Comparison of ENCODE assay signal across 17 cellular contexts in genomic region chr13:102688306-102688973, GRCh38. TPM values are rescaled to one million over a fixed set of nuclear protein-coding genes. Genes with fewer than 3 reads are reported as not detected.
DNase-seq lines count a peak whose midpoint lies in the region; TF ChIP-seq lines count a peak whose summit lies in the region.
"Had no signal": no experiment of that assay in that cellular context is flagged by ENCODE, and none has a peak within 500 bp of the region (broad histone marks: within the 10 kb centered on the region; RNA-seq: fewer than 3 reads in every experiment).

No MANE protein-coding gene starts in this region.

- H3F3A ChIP-seq in neural progenitor cell (ENCODE audit: low read depth): peaks cover 22% of the 10 kb centered on the region

- DNase-seq in NCI-H82 (lab: John Stamatoyannopoulos, UW): peak; percentile 34
- no peak for DNase-seq in NCI-H82 treated with DMSO at 0.1 percent for 48 hours (lab: John Stamatoyannopoulos, UW; ENCODE audit: unreplicated experiment)
- peak; percentile 45 to 48 for DNase-seq in SJCRH30
- DNase-seq in glutamatergic neuron: no peak
- DNase-seq in neural progenitor cell (ENCODE audit: low spot score): peak; percentile 23
- no peak for DNase-seq in NCI-H1417 treated with DMSO at 0.1 percent for 48 hours (lab: John Stamatoyannopoulos, UW)
- no peak for DNase-seq in NCI-H748 treated with DMSO at 0.1 percent for 48 hours (lab: John Stamatoyannopoulos, UW)
- no peak for DNase-seq in SIG-M5 (lab: John Stamatoyannopoulos, UW)
- DNase-seq: MG63, NCI-H1092, NCI-H1694 treated with DMSO at 0.1 percent for 48 hours, NCI-H2107, NCI-H345, NCI-H774, PC-9 had no signal

- no peaks in the 10 kb centered on the region for H4K20me1 ChIP-seq in neural progenitor cell (ENCODE audit: low read depth)
- H4K20me1 ChIP-seq: BLaER1 treated with 17β-estradiol and CSF1 and Interleukin-3, amounts not matched to agents 10 nM and 100 nM had no signal

- H3K79me2 ChIP-seq in neural progenitor cell (ENCODE audit: low read depth): no peaks in the 10 kb centered on the region

- H3K4me3 ChIP-seq in SJCRH30: no peak overlapping the region
- no peak overlapping the region for H3K4me3 ChIP-seq in neural progenitor cell
- H3K4me3 ChIP-seq: BLaER1 treated with 17β-estradiol and CSF1 and Interleukin-3, amounts not matched to agents 10 nM and 100 nM; MG63; PC-9 had no signal

- TF ChIP-seq CTCF in glutamatergic neuron (IDR thresholded peaks at IDR 0.05; ENCODE audit: partially characterized antibody, unreplicated experiment) (no peak), neural progenitor cell (IDR thresholded peaks at IDR 0.05) (no peak)

- no peak overlapping the region for H3K27ac ChIP-seq in SJCRH30
- no peak overlapping the region for H3K27ac ChIP-seq in neural progenitor cell
- H3K27ac ChIP-seq: BLaER1 treated with 17β-estradiol and CSF1 and Interleukin-3, amounts not matched to agents 10 nM and 100 nM; PC-9 had no signal

- H3K9ac ChIP-seq in neural progenitor cell: no peak overlapping the region
- H3K9ac ChIP-seq: BLaER1 treated with 17β-estradiol and CSF1 and Interleukin-3, amounts not matched to agents 10 nM and 100 nM had no signal

- H3K27me3 ChIP-seq in SJCRH30: no peaks in the 10 kb centered on the region
- no peaks in the 10 kb centered on the region for H3K27me3 ChIP-seq in neural progenitor cell
- H3K27me3 ChIP-seq: BLaER1 treated with 17β-estradiol and CSF1 and Interleukin-3, amounts not matched to agents 10 nM and 100 nM; MG63 had no signal

- H3K9me3 Mint-ChIP-seq in glutamatergic neuron (ENCODE audit: unreplicated experiment) (no peaks in the 10 kb centered on the region), neural progenitor cell (no peaks in the 10 kb centered on the region)

- H3K4me3 Mint-ChIP-seq in glutamatergic neuron (ENCODE audit: unreplicated experiment): no peak overlapping the region
- no peak overlapping the region for H3K4me3 Mint-ChIP-seq in neural progenitor cell

- peaks cover 7% of the 10 kb centered on the region for H3K4me1 Mint-ChIP-seq in glutamatergic neuron (ENCODE audit: low read depth, unreplicated experiment)
- peaks cover 13% of the 10 kb centered on the region for H3K4me1 Mint-ChIP-seq in neural progenitor cell

- no peak overlapping the region for H2AFZ ChIP-seq in neural progenitor cell (replicated peaks)
- H2AFZ ChIP-seq: PC-9 had no signal

- no peak overlapping the region for H3K4me2 ChIP-seq in neural progenitor cell
- H3K4me2 ChIP-seq: PC-9 had no signal

- H3K9me3 ChIP-seq in SJCRH30 (replicated peaks) (no peaks in the 10 kb centered on the region), neural progenitor cell (ENCODE audit: low read depth) (no peaks in the 10 kb centered on the region)
- H3K9me3 ChIP-seq: BLaER1 treated with 17β-estradiol and CSF1 and Interleukin-3, amounts not matched to agents 10 nM and 100 nM; MG63 had no signal

- H3K27ac Mint-ChIP-seq in glutamatergic neuron (ENCODE audit: unreplicated experiment) (peak overlapping the region; percentile 46), neural progenitor cell (peak overlapping the region; percentile 7)

- H3K4me1 ChIP-seq in SJCRH30: peaks cover under 1% of the 10 kb centered on the region; the same call in 1 of the 2 replicates
- H3K4me1 ChIP-seq in neural progenitor cell: peaks cover 43% of the 10 kb centered on the region

- peaks cover 2% of the 10 kb centered on the region for H3K27me3 Mint-ChIP-seq in glutamatergic neuron (ENCODE audit: unreplicated experiment)
- H3K27me3 Mint-ChIP-seq in neural progenitor cell (ENCODE audit: insufficient read depth, low read depth): no peaks in the 10 kb centered on the region

- H3K36me3 ChIP-seq in SJCRH30: no peaks in the 10 kb centered on the region
- H3K36me3 ChIP-seq in neural progenitor cell: no peaks in the 10 kb centered on the region
- H3K36me3 ChIP-seq: BLaER1 treated with 17β-estradiol and CSF1 and Interleukin-3, amounts not matched to agents 10 nM and 100 nM; MG63 had no signal

- H3K36me3 Mint-ChIP-seq in glutamatergic neuron (ENCODE audit: unreplicated experiment): no peaks in the 10 kb centered on the region
- H3K36me3 Mint-ChIP-seq in neural progenitor cell: no peaks in the 10 kb centered on the region

RNA-seq across cellular contexts. Expression of gene METTL21C, which starts 6.4 kb away (rescaled TPM):
- total RNA-seq in SJCRH30 (2014; rRNA removed; shearing (Covaris generic)): not detected in 2 replicates
- total RNA-seq in glutamatergic neuron (ENCODE audit: unreplicated experiment) (not detected), neural progenitor cell (ENCODE audit: low replicate concordance) (not detected in 2 replicates)
- total RNA-seq: Daoy, PC-9 had no signal

Comparison
In these comparisons a context has a peak if more than half of its experiments do, and no peak if none do; other contexts are left out.
1. DNase-seq: peak in NCI-H82 (single experiment), SJCRH30 (2 of 2) and neural progenitor cell (single experiment); none in NCI-H82 treated with DMSO at 0.1 percent for 48 hours (single experiment), glutamatergic neuron (single experiment), NCI-H1417 treated with DMSO at 0.1 percent for 48 hours (single experiment), NCI-H748 treated with DMSO at 0.1 percent for 48 hours (single experiment) and SIG-M5 (single experiment).